ENCODE assay signal across 8 cellular contexts in genomic region chr12:52082988-52083637, GRCh38. TPM values are rescaled to one million over a fixed set of nuclear protein-coding genes. Genes with fewer than 3 reads are reported as not detected.
DNase-seq lines count a peak whose midpoint lies in the region; ATAC-seq lines count a peak whose summit lies in the region.

No MANE protein-coding gene starts in this region.

- POLR2A ChIA-PET in T-cell (lab: Charles Lee): no interaction called here

- peak overlapping the region in 1 of 2 donors; percentile 30 for H3K27ac Mint-ChIP-seq in T-cell

- peaks cover 38% of the 10 kb centered on the region for H3K4me1 ChIP-seq in skeletal muscle satellite cell (ENCODE audit: control insufficient read depth, insufficient read depth, low read length)

- peak overlapping the region; percentile 53 for H3K4me2 ChIP-seq in skeletal muscle satellite cell (ENCODE audit: low read length)

- CTCF ChIA-PET in T-cell (lab: Charles Lee): interaction anchor here (1.0 to 3.5 kb wide), 5 partner anchors 12 to 57 kb away, joined by 3 to 33 read pairs (median 4); no protein-coding TSS in a partner anchor

- peaks cover 6% of the 10 kb centered on the region for H3K27me3 ChIP-seq in skeletal muscle satellite cell (ENCODE audit: control insufficient read depth, insufficient read depth, low read length)

- DNase-seq in ELF-1 (ENCODE audit: low read depth, low spot score) (peak; percentile 80), Kasumi-1 (lab: John Stamatoyannopoulos, UW) (peak; percentile 35 to 57), T-cell (peak; percentile 31 to 71 (median 56)), left ventricle myocardium superior (peak; percentile 75)
- peak; percentile 47 for DNase-seq in activated naive CD8-positive, alpha-beta T cell treated with anti-CD3 and anti-CD28 coated beads, Interleukin-2, amount 50 U/mL, for 16 hours (ENCODE audit: low read depth, low spot score)

- intact Hi-C loops in left ventricle myocardium superior (cut with micrococcal nuclease): loop anchor here (5.0 kb wide), 1 partner anchor 56 kb away; no protein-coding TSS in a partner anchor

- no peak overlapping the region for H3K4me3 Mint-ChIP-seq in T-cell

- H3K27me3 Mint-ChIP-seq in T-cell: peaks cover 11 to 16% of the 10 kb centered on the region in 2 donors

- H3K4me1 Mint-ChIP-seq in T-cell: peaks cover 12 to 15% (median 13%) of the 10 kb centered on the region in 3 donors

- peak overlapping the region; percentile 43 for H3K9ac ChIP-seq in skeletal muscle satellite cell (ENCODE audit: low read depth, low read length)

- H3K9me3 Mint-ChIP-seq in T-cell: no peaks in the 10 kb centered on the region

- H3K4me3 ChIP-seq in skeletal muscle satellite cell (ENCODE audit: low read length): no peak overlapping the region

- no peaks in the 10 kb centered on the region for H3K9me3 ChIP-seq in skeletal muscle satellite cell (replicated peaks; ENCODE audit: low read length)

- peaks cover 12% of the 10 kb centered on the region for H3K36me3 ChIP-seq in skeletal muscle satellite cell (ENCODE audit: insufficient read depth, low read length)

- H3K36me3 Mint-ChIP-seq in T-cell: peaks cover 5% of the 10 kb centered on the region

- ATAC-seq in T-cell (replicated peaks in 1 of 4) (peak; percentile 74 to 79 (median 76)), left ventricle myocardium superior (peak; percentile 55), HG02981 (IDR thresholded peaks at IDR 0.05; ENCODE audit: unreplicated experiment) (no peak), HG02970 (IDR thresholded peaks at IDR 0.05; ENCODE audit: low FRiP score, unreplicated experiment) (no peak)

RNA-seq across cellular contexts. Expression of gene SMIM41, which starts 3.6 kb away (rescaled TPM):
- total RNA-seq in T-cell (under 1 TPM in 1 of 5 donors, not detected in 4; 0.41 TPM), left ventricle myocardium superior (not detected)
- total RNA-seq in skeletal muscle satellite cell (2012; rRNA removed): not detected in 2 replicates

RNA-seq across cellular contexts. Expression of gene ATG101, which starts 13.3 kb away (rescaled TPM):
- total RNA-seq in T-cell (10 to 100 TPM; 24.8 to 30.3 (median 25.9) TPM), left ventricle myocardium superior (26.5 TPM)
- total RNA-seq in skeletal muscle satellite cell (2012; rRNA removed): 45.9 and 56.3 TPM in 2 replicates

RNA-seq across cellular contexts. Expression of gene NR4A1, which starts 31.9 kb away (rescaled TPM):
- total RNA-seq in T-cell: 100 to 1,000 TPM in 1 of 5 donors, 10 to 100 TPM in 1, 1 to 10 TPM in 3; 5.9 to 103 (median 7.3) TPM
- 58.9 TPM for total RNA-seq in left ventricle myocardium superior
- total RNA-seq in skeletal muscle satellite cell (2012; rRNA removed): 1.1 and 1.5 TPM in 2 replicates

Comparison
In these comparisons a context has a peak if more than half of its experiments do, and no peak if none do; other contexts are left out.
1. ATAC-seq: peak in T-cell (4 of 4) and left ventricle myocardium superior (single experiment); none in HG02981 (single experiment) and HG02970 (single experiment).
2. Peak in every context shown above with its lines, with median percentiles within 50 percentile points of each other: DNase-seq.